ENCODE assay signal across 8 cellular contexts in the genomic region with DNA sequence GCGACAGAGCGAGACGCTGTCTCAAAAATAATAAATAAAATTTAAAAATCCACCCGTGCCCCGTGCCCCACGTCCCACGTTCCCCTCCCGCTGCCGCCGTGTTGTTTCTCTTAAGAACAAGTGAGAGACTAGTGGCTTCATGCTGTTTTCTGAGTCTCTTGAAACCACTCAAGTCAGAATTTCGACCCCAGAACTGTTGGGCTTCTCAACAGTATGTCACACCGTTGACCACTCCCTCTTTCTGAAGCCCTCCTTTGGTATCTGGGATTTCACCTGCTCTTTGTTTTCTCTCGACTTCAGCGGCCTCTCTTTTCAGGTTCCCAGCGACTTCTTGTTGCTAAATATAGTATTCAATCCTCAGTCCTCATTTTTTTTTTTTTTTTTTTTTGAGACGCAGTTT. TPM values are rescaled to one million over a fixed set of nuclear protein-coding genes. Genes with fewer than 3 reads are reported as not detected.
DNase-seq lines count a peak whose midpoint lies in the region; ATAC-seq and TF ChIP-seq lines count a peak whose summit lies in the region.

No MANE protein-coding gene starts in this region.

- peak overlapping the region; percentile 99 for H3K4me3 Mint-ChIP-seq in activated B cell treated with CpG ODN at 0.5 μM for 24 hours
- peak overlapping the region; percentile 98 to 100 for H3K4me3 Mint-ChIP-seq in stimulated activated naive CD8-positive, alpha-beta T cell treated with anti-CD3 and anti-CD28 coated beads, Interleukin-15, amount 100 ng/mL, for 72 hours

- DNase-seq in NCI-H2227 (lab: John Stamatoyannopoulos, UW; ENCODE audit: unreplicated experiment) (peak; percentile 34), NCI-H2227 treated with DMSO at 0.1 percent for 48 hours (lab: John Stamatoyannopoulos, UW) (no peak), activated B cell treated with CpG ODN at 0.5 μM for 24 hours (no peak), OCI-M1 (lab: John Stamatoyannopoulos, UW) (no peak), midbrain (lab: John Stamatoyannopoulos, UW) (no peak)
- DNase-seq in stimulated activated naive CD8-positive, alpha-beta T cell treated with anti-CD3 and anti-CD28 coated beads, Interleukin-15, amount 100 ng/mL, for 72 hours = no peak

- H3K36me3 Mint-ChIP-seq in activated B cell treated with CpG ODN at 0.5 μM for 24 hours (ENCODE audit: low read depth) = peaks cover 27% of the 10 kb centered on the region

- H3K9me3 ChIP-seq in iPS-15b (ENCODE audit: control insufficient read depth, insufficient read depth, low read length) = no peaks in the 10 kb centered on the region

- H3K36me3 ChIP-seq in iPS-15b (ENCODE audit: control insufficient read depth, insufficient read depth, low read length) = peaks cover 6% of the 10 kb centered on the region

- no peak overlapping the region for H3K9ac ChIP-seq in iPS-15b (ENCODE audit: low read depth, low read length)

- peaks cover 4% of the 10 kb centered on the region for H3K27me3 ChIP-seq in iPS-15b (ENCODE audit: control insufficient read depth, insufficient read depth, low read length)

- intact Hi-C loops in activated B cell treated with CpG ODN at 0.5 μM for 24 hours (cut with micrococcal nuclease) = loop anchor here (1.0 to 5.0 kb wide), 4 partner anchors 9 to 201 kb away; partner anchors contain the start of genes MAPK1 and YPEL1

- TF ChIP-seq CTCF in activated B cell treated with CpG ODN at 0.5 μM for 24 hours (IDR thresholded peaks at IDR 0.05) = no peak

- H3K27ac Mint-ChIP-seq in activated B cell treated with CpG ODN at 0.5 μM for 24 hours = peak overlapping the region; percentile 50
- peak overlapping the region; percentile 68 to 99 for H3K27ac Mint-ChIP-seq in stimulated activated naive CD8-positive, alpha-beta T cell treated with anti-CD3 and anti-CD28 coated beads, Interleukin-15, amount 100 ng/mL, for 72 hours

- H3K4me1 Mint-ChIP-seq in activated B cell treated with CpG ODN at 0.5 μM for 24 hours = peaks cover 25% of the 10 kb centered on the region
- H3K4me1 Mint-ChIP-seq in stimulated activated naive CD8-positive, alpha-beta T cell treated with anti-CD3 and anti-CD28 coated beads, Interleukin-15, amount 100 ng/mL, for 72 hours = peaks cover 36% of the 10 kb centered on the region

- no peaks in the 10 kb centered on the region for H3K27me3 Mint-ChIP-seq in activated B cell treated with CpG ODN at 0.5 μM for 24 hours
- H3K27me3 Mint-ChIP-seq in stimulated activated naive CD8-positive, alpha-beta T cell treated with anti-CD3 and anti-CD28 coated beads, Interleukin-15, amount 100 ng/mL, for 72 hours = no peaks in the 10 kb centered on the region

- peak overlapping the region; percentile 94 for H3K4me3 ChIP-seq in iPS-15b (ENCODE audit: low read depth, low read length)

- CTCF ChIA-PET in activated B cell treated with CpG ODN at 0.5 μM for 24 hours (lab: Charles Lee) = no interaction called here

- ATAC-seq in activated B cell treated with CpG ODN at 0.5 μM for 24 hours (ENCODE audit: low read depth) = no peak
- no peak for ATAC-seq in stimulated activated naive CD8-positive, alpha-beta T cell treated with anti-CD3 and anti-CD28 coated beads, Interleukin-15, amount 100 ng/mL, for 72 hours
- no peak for ATAC-seq in HG03442 (IDR thresholded peaks at IDR 0.05; ENCODE audit: unreplicated experiment)

- no peaks in the 10 kb centered on the region for H3K4me1 ChIP-seq in iPS-15b (ENCODE audit: control insufficient read depth, insufficient read depth, low read length)

- POLR2A ChIA-PET in activated B cell treated with CpG ODN at 0.5 μM for 24 hours (lab: Charles Lee) = interaction anchor here (2.7 to 3.6 kb wide), 2 partner anchors 24 to 38 kb away, joined by 20 to 27 read pairs; partner anchors contain the start of genes SDF2L1 and YDJC

- no peaks in the 10 kb centered on the region for H3K9me3 Mint-ChIP-seq in activated B cell treated with CpG ODN at 0.5 μM for 24 hours
- H3K9me3 Mint-ChIP-seq in stimulated activated naive CD8-positive, alpha-beta T cell treated with anti-CD3 and anti-CD28 coated beads, Interleukin-15, amount 100 ng/mL, for 72 hours = no peaks in the 10 kb centered on the region

RNA-seq across cellular contexts. Expression of gene PPIL2, which starts 1.0 kb away (rescaled TPM):
- 58.4 and 64.0 TPM in 2 replicates for total RNA-seq in activated B cell treated with CpG ODN at 0.5 μM for 24 hours

RNA-seq across cellular contexts. Expression of gene SDF2L1, which starts 24.7 kb away (rescaled TPM):
- total RNA-seq in activated B cell treated with CpG ODN at 0.5 μM for 24 hours = 40.0 and 43.3 TPM in 2 replicates

RNA-seq across cellular contexts. Expression of gene CCDC116, which starts 34.2 kb away (rescaled TPM):
- total RNA-seq in activated B cell treated with CpG ODN at 0.5 μM for 24 hours = 1.0 and 1.2 TPM in 2 replicates

RNA-seq across cellular contexts. Expression of gene YDJC, which starts 37.0 kb away (rescaled TPM):
- total RNA-seq in activated B cell treated with CpG ODN at 0.5 μM for 24 hours = 46.1 and 51.4 TPM in 2 replicates
